ENCODE assay signal across 7 cellular contexts in the genomic region with DNA sequence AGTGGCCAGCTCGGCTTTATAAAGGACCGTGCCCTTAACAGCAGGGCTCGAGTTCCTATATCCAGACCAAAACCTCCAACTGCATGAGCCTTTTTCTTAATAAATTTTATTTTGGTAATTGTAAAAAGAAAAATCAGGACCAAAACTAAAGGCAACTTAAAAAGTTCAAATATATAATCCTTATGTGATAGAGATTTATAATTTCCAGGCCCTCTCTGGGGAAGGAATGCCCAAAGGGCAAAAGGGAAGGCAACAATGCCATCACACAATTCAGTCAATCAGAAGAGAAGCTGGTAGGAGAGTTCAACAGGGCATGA. TPM values are rescaled to one million over a fixed set of nuclear protein-coding genes. Genes with fewer than 3 reads are reported as not detected.
DNase-seq lines count a peak whose midpoint lies in the region; ATAC-seq and TF ChIP-seq lines count a peak whose summit lies in the region.

No MANE protein-coding gene starts in this region.

- DNase-seq in HFF-Myc (ENCODE audit: extremely low read depth, low read depth) (no peak), glutamatergic neuron (no peak), RKO (ENCODE audit: low spot score) (no peak), activated gamma-delta T cell (lab: John Stamatoyannopoulos, UW) (no peak)
- no peak for DNase-seq in stimulated activated effector memory CD8-positive, alpha-beta T cell treated with anti-CD3 and anti-CD28 coated beads, Interleukin-12 subunit alpha, Interleukin-12 subunit beta, amount 100 ng/mL, for 72 hours (ENCODE audit: low spot score in 2 of 2)

- TF ChIP-seq CTCF in HFF-Myc (IDR thresholded peaks at IDR 0.05; ENCODE audit: low read depth, low read length, missing control alignments) (no peak), VCaP (conservative IDR thresholded peaks at IDR 0.05) (no peak), glutamatergic neuron (IDR thresholded peaks at IDR 0.05; ENCODE audit: partially characterized antibody, unreplicated experiment) (no peak)

- no peaks in the 10 kb centered on the region for H3K4me1 Mint-ChIP-seq in glutamatergic neuron (ENCODE audit: low read depth, unreplicated experiment)
- peaks cover 49% of the 10 kb centered on the region for H3K4me1 Mint-ChIP-seq in stimulated activated effector memory CD8-positive, alpha-beta T cell treated with anti-CD3 and anti-CD28 coated beads, Interleukin-12 subunit alpha, Interleukin-12 subunit beta, amount 100 ng/mL, for 72 hours

- H3K36me3 Mint-ChIP-seq in glutamatergic neuron (ENCODE audit: unreplicated experiment) = no peaks in the 10 kb centered on the region
- peaks cover 77% of the 10 kb centered on the region for H3K36me3 Mint-ChIP-seq in stimulated activated effector memory CD8-positive, alpha-beta T cell treated with anti-CD3 and anti-CD28 coated beads, Interleukin-12 subunit alpha, Interleukin-12 subunit beta, amount 100 ng/mL, for 72 hours

- peak overlapping the region; percentile 85 for H3K4me3 Mint-ChIP-seq in glutamatergic neuron (ENCODE audit: unreplicated experiment)
- H3K4me3 Mint-ChIP-seq in stimulated activated effector memory CD8-positive, alpha-beta T cell treated with anti-CD3 and anti-CD28 coated beads, Interleukin-12 subunit alpha, Interleukin-12 subunit beta, amount 100 ng/mL, for 72 hours = peak overlapping the region; percentile 84

- H3K4me3 ChIP-seq in HFF-Myc (replicated peaks; ENCODE audit: low read depth, low read length) = peak overlapping the region; percentile 89

- no peak overlapping the region for H3K27ac Mint-ChIP-seq in glutamatergic neuron (ENCODE audit: unreplicated experiment)
- peak overlapping the region; percentile 80 for H3K27ac Mint-ChIP-seq in stimulated activated effector memory CD8-positive, alpha-beta T cell treated with anti-CD3 and anti-CD28 coated beads, Interleukin-12 subunit alpha, Interleukin-12 subunit beta, amount 100 ng/mL, for 72 hours

- H3K27me3 Mint-ChIP-seq in glutamatergic neuron (ENCODE audit: unreplicated experiment) = peaks cover 5% of the 10 kb centered on the region

- H3K27ac ChIP-seq in VCaP = peak overlapping the region; percentile 90

- H3K9me3 Mint-ChIP-seq in glutamatergic neuron (ENCODE audit: unreplicated experiment) = peaks cover 5% of the 10 kb centered on the region
- no peaks in the 10 kb centered on the region for H3K9me3 Mint-ChIP-seq in stimulated activated effector memory CD8-positive, alpha-beta T cell treated with anti-CD3 and anti-CD28 coated beads, Interleukin-12 subunit alpha, Interleukin-12 subunit beta, amount 100 ng/mL, for 72 hours

- no peak for ATAC-seq in stimulated activated effector memory CD8-positive, alpha-beta T cell treated with anti-CD3 and anti-CD28 coated beads, Interleukin-12 subunit alpha, Interleukin-12 subunit beta, amount 100 ng/mL, for 72 hours
- no peak for ATAC-seq in GM21723 (IDR thresholded peaks at IDR 0.05; ENCODE audit: unreplicated experiment)

RNA-seq across cellular contexts. Expression of gene IPO4, which starts 0.4 kb away (rescaled TPM):
- 25.5 TPM for total RNA-seq in glutamatergic neuron (ENCODE audit: unreplicated experiment)

RNA-seq across cellular contexts. Expression of gene TM9SF1, which starts 6.2 kb away (rescaled TPM):
- total RNA-seq in glutamatergic neuron (ENCODE audit: unreplicated experiment) = 35.0 TPM

RNA-seq across cellular contexts. Expression of gene TSSK4, which starts 16.5 kb away (rescaled TPM):
- total RNA-seq in glutamatergic neuron (ENCODE audit: unreplicated experiment) = not detected

RNA-seq across cellular contexts. Expression of gene REC8, which starts 17.1 kb away (rescaled TPM):
- 136 TPM for total RNA-seq in glutamatergic neuron (ENCODE audit: unreplicated experiment)

RNA-seq across cellular contexts. Expression of gene CHMP4A, which starts 24.3 kb away (rescaled TPM):
- total RNA-seq in glutamatergic neuron (ENCODE audit: unreplicated experiment) = 32.4 TPM
